38 cellular contexts compared by ENCODE assay signal in genomic region chr10:9944690-9945089, GRCh38.
"Had no signal": no experiment of that assay in that cellular context is flagged by ENCODE, and none has a peak within 500 bp of the region (broad histone marks: within the 10 kb centered on the region; RNA-seq: fewer than 3 reads in every experiment).

No MANE protein-coding gene starts in this region.

- H3K27me3 Mint-ChIP-seq: activated B cell treated with CpG ODN at 0.5 μM for 24 hours; activated CD4-positive, alpha-beta T cell treated with anti-CD3 and anti-CD28 coated beads, Interleukin-2, amount 10 ng/mL, durations not matched to agents 24 days and 14 days; activated CD8-positive, alpha-beta T cell treated with anti-CD3 and anti-CD28 coated beads for 36 hours; activated naive CD4-positive, alpha-beta T cell treated with anti-CD3 and anti-CD28 coated beads, Interleukin-2, amount 10 ng/mL, durations not matched to agents 7 days and 5 days; activated naive CD8-positive, alpha-beta T cell treated with anti-CD3 and anti-CD28 coated beads, Interleukin-2, amount 10 ng/mL, durations not matched to agents 7 days and 5 days; central memory CD8-positive, alpha-beta T cell had no signal

- ATAC-seq: activated CD8-positive, alpha-beta T cell treated with anti-CD3 and anti-CD28 coated beads for 36 hours; activated naive CD8-positive, alpha-beta T cell treated with anti-CD3 and anti-CD28 coated beads, Interleukin-2, amount 50 U/mL, for 24 hours; activated T-cell treated with anti-CD3 and anti-CD28 coated beads, Interleukin-2, amount 50 U/mL, for 4 hours; activated T-cell treated with anti-CD3 and anti-CD28 coated beads, Interleukin-2, amount 50 U/mL, for 72 hours; activated T-helper 17 cell treated with anti-CD3 and anti-CD28 coated beads, Interleukin-2, amount 50 U/mL, for 72 hours had no signal

- H3K4me1 Mint-ChIP-seq: activated B cell treated with CpG ODN at 0.5 μM for 24 hours; activated CD4-positive, alpha-beta T cell treated with anti-CD3 and anti-CD28 coated beads, Interleukin-2, amount 10 ng/mL, durations not matched to agents 24 days and 14 days; activated naive CD4-positive, alpha-beta T cell treated with anti-CD3 and anti-CD28 coated beads, Interleukin-2, amount 10 ng/mL, durations not matched to agents 7 days and 5 days; activated naive CD4-positive, alpha-beta T cell treated with anti-CD3 and anti-CD28 coated beads, Interleukin-2, amount 50 U/mL, for 24 hours; activated naive CD8-positive, alpha-beta T cell treated with anti-CD3 and anti-CD28 coated beads, Interleukin-2, amount 10 ng/mL, durations not matched to agents 7 days and 5 days; activated naive CD8-positive, alpha-beta T cell treated with anti-CD3 and anti-CD28 coated beads, Interleukin-2, amount 50 U/mL, for 24 hours; activated T-helper 17 cell treated with anti-CD3 and anti-CD28 coated beads, Interleukin-2, amount 50 U/mL, for 72 hours; central memory CD8-positive, alpha-beta T cell had no signal

- DNase-seq: activated B cell treated with CpG ODN at 0.5 μM for 24 hours; activated CD4-positive, alpha-beta memory T cell treated with anti-CD3 and anti-CD28 coated beads for 36 hours; activated CD4-positive, alpha-beta T cell treated with anti-CD3 and anti-CD28 coated beads for 4 hours; activated CD4-positive, alpha-beta T cell treated with anti-CD3 and anti-CD28 coated beads, Interleukin-2, amount 10 ng/mL, durations not matched to agents 24 days and 14 days; activated CD4-positive, alpha-beta T cell treated with anti-CD3 and anti-CD28 coated beads, Interleukin-2, amount 50 U/mL, for 1 hour; activated CD4-positive, alpha-beta T cell treated with anti-CD3 and anti-CD28 coated beads, Interleukin-2, amount 50 U/mL, for 4 hours; activated CD4-positive, CD25-positive, alpha-beta regulatory T cell treated with anti-CD3 and anti-CD28 coated beads, Interleukin-2, amount 50 U/mL, for 72 hours; activated CD8-positive, alpha-beta memory T cell treated with anti-CD3 and anti-CD28 coated beads, Interleukin-2, amount 50 U/mL, for 4 hours; activated CD8-positive, alpha-beta T cell treated with anti-CD3 and anti-CD28 coated beads for 36 hours; activated effector memory CD4-positive, alpha-beta T cell treated with Interleukin-2 at 50 U/mL for 16 hours; activated gamma-delta T cell; activated naive CD4-positive, alpha-beta T cell treated with anti-CD3 and anti-CD28 coated beads, Interleukin-2, amount 10 ng/mL, durations not matched to agents 7 days and 5 days; activated naive CD4-positive, alpha-beta T cell treated with Interleukin-2 at 50 U/mL for 16 hours; activated naive CD8-positive, alpha-beta T cell treated with anti-CD3 and anti-CD28 coated beads, Interleukin-2, amount 10 ng/mL, durations not matched to agents 7 days and 5 days; activated naive CD8-positive, alpha-beta T cell treated with anti-CD3 and anti-CD28 coated beads, Interleukin-2, amount 50 U/mL, for 24 hours; activated T-cell treated with anti-CD3 and anti-CD28 coated beads for 4 hours; activated T-cell treated with anti-CD3 and anti-CD28 coated beads, Interleukin-2, amount 50 U/mL, for 1 hour; activated T-cell treated with anti-CD3 and anti-CD28 coated beads, Interleukin-2, amount 50 U/mL, for 4 hours; activated T-cell treated with anti-CD3 and anti-CD28 coated beads, Interleukin-2, amount 50 U/mL, for 72 hours; amygdala; anterior cingulate cortex; caudate nucleus; cerebellar nuclear complex; T-helper 1 cell; T-helper 2 cell; T-helper 9 cell had no signal

- H3K9me3 Mint-ChIP-seq: activated B cell treated with CpG ODN at 0.5 μM for 24 hours; activated CD4-positive, alpha-beta memory T cell treated with anti-CD3 and anti-CD28 coated beads for 36 hours; activated CD4-positive, alpha-beta T cell treated with anti-CD3 and anti-CD28 coated beads, Interleukin-2, amount 10 ng/mL, durations not matched to agents 24 days and 14 days; activated CD8-positive, alpha-beta T cell treated with anti-CD3 and anti-CD28 coated beads for 36 hours; activated naive CD4-positive, alpha-beta T cell treated with anti-CD3 and anti-CD28 coated beads, Interleukin-2, amount 50 U/mL, for 24 hours; activated naive CD8-positive, alpha-beta T cell treated with anti-CD3 and anti-CD28 coated beads, Interleukin-2, amount 50 U/mL, for 24 hours; activated T-cell treated with anti-CD3 and anti-CD28 coated beads, Interleukin-2, amount 50 U/mL, for 4 hours; activated T-helper 1 cell treated with anti-CD3 and anti-CD28 coated beads, Interleukin-12 subunit alpha, Interleukin-12 subunit beta, Interleukin-2, Interleukin-4 antibody, amounts not matched to agents 30 ng/mL and 10 ng/mL and 1 ng/mL, durations not matched to agents 14 hours and 24 hours and 36 hours; activated T-helper 17 cell treated with anti-CD3 and anti-CD28 coated beads, Interleukin-2, amount 50 U/mL, for 72 hours; central memory CD8-positive, alpha-beta T cell had no signal

- H3K4me3 ChIP-seq: ascending aorta, cardiac muscle cell had no signal

- H3K4me3 Mint-ChIP-seq: activated B cell treated with CpG ODN at 0.5 μM for 24 hours; activated CD4-positive, alpha-beta memory T cell treated with anti-CD3 and anti-CD28 coated beads for 36 hours; activated CD4-positive, alpha-beta T cell treated with anti-CD3 and anti-CD28 coated beads, Interleukin-2, amount 10 ng/mL, durations not matched to agents 24 days and 14 days; activated CD8-positive, alpha-beta T cell treated with anti-CD3 and anti-CD28 coated beads for 36 hours; activated naive CD4-positive, alpha-beta T cell treated with anti-CD3 and anti-CD28 coated beads, Interleukin-2, amount 10 ng/mL, durations not matched to agents 7 days and 5 days; activated naive CD4-positive, alpha-beta T cell treated with anti-CD3 and anti-CD28 coated beads, Interleukin-2, amount 50 U/mL, for 24 hours; activated naive CD8-positive, alpha-beta T cell; activated naive CD8-positive, alpha-beta T cell treated with anti-CD3 and anti-CD28 coated beads, Interleukin-2, amount 10 ng/mL, durations not matched to agents 7 days and 5 days; activated naive CD8-positive, alpha-beta T cell treated with anti-CD3 and anti-CD28 coated beads, Interleukin-2, amount 50 U/mL, for 24 hours; activated T-cell treated with anti-CD3 and anti-CD28 coated beads, Interleukin-2, amount 50 U/mL, for 4 hours; activated T-cell treated with anti-CD3 and anti-CD28 coated beads, Interleukin-2, amount 50 U/mL, for 72 hours; activated T-helper 1 cell treated with anti-CD3 and anti-CD28 coated beads, Interleukin-12 subunit alpha, Interleukin-12 subunit beta, Interleukin-2, Interleukin-4 antibody, amounts not matched to agents 30 ng/mL and 10 ng/mL and 1 ng/mL, durations not matched to agents 14 hours and 24 hours and 36 hours; activated T-helper 17 cell treated with anti-CD3 and anti-CD28 coated beads, Interleukin-2, amount 50 U/mL, for 72 hours; brain; central memory CD8-positive, alpha-beta T cell; T-helper 1 cell treated with Interleukin-12 subunit alpha and Interleukin-12 subunit beta and Interleukin-4 antibody, amounts not matched to agents 30 μg/mL and 1 μg/mL, for 36 hours; T-helper 2 cell treated with Interferon-gamma antibody and Interleukin-4, amounts not matched to agents 5 μg/mL and 100 μg/mL, for 36 hours had no signal

- H3K27ac Mint-ChIP-seq: activated B cell treated with CpG ODN at 0.5 μM for 24 hours; activated CD4-positive, alpha-beta memory T cell treated with anti-CD3 and anti-CD28 coated beads for 36 hours; activated CD4-positive, alpha-beta T cell treated with anti-CD3 and anti-CD28 coated beads, Interleukin-2, amount 10 ng/mL, durations not matched to agents 24 days and 14 days; activated CD8-positive, alpha-beta T cell treated with anti-CD3 and anti-CD28 coated beads for 36 hours; activated naive CD4-positive, alpha-beta T cell treated with anti-CD3 and anti-CD28 coated beads, Interleukin-2, amount 10 ng/mL, durations not matched to agents 7 days and 5 days; activated naive CD8-positive, alpha-beta T cell; activated naive CD8-positive, alpha-beta T cell treated with anti-CD3 and anti-CD28 coated beads, Interleukin-2, amount 10 ng/mL, durations not matched to agents 7 days and 5 days; activated naive CD8-positive, alpha-beta T cell treated with anti-CD3 and anti-CD28 coated beads, Interleukin-2, amount 50 U/mL, for 24 hours; activated T-cell treated with anti-CD3 and anti-CD28 coated beads, Interleukin-2, amount 50 U/mL, for 72 hours; activated T-helper 1 cell treated with anti-CD3 and anti-CD28 coated beads, Interleukin-12 subunit alpha, Interleukin-12 subunit beta, Interleukin-2, Interleukin-4 antibody, amounts not matched to agents 30 ng/mL and 10 ng/mL and 1 ng/mL, durations not matched to agents 14 hours and 24 hours and 36 hours; activated T-helper 17 cell treated with anti-CD3 and anti-CD28 coated beads, Interleukin-2, amount 50 U/mL, for 72 hours; T-helper 1 cell treated with Interleukin-12 subunit alpha and Interleukin-12 subunit beta and Interleukin-4 antibody, amounts not matched to agents 30 μg/mL and 1 μg/mL, for 36 hours; T-helper 2 cell treated with Interferon-gamma antibody and Interleukin-4, amounts not matched to agents 5 μg/mL and 100 μg/mL, for 36 hours had no signal

- H3K36me3 Mint-ChIP-seq: activated CD4-positive, alpha-beta memory T cell treated with anti-CD3 and anti-CD28 coated beads for 36 hours; activated naive CD4-positive, alpha-beta T cell treated with anti-CD3 and anti-CD28 coated beads, Interleukin-2, amount 10 ng/mL, durations not matched to agents 7 days and 5 days; activated naive CD4-positive, alpha-beta T cell treated with anti-CD3 and anti-CD28 coated beads, Interleukin-2, amount 50 U/mL, for 24 hours; activated naive CD8-positive, alpha-beta T cell; activated naive CD8-positive, alpha-beta T cell treated with anti-CD3 and anti-CD28 coated beads, Interleukin-2, amount 10 ng/mL, durations not matched to agents 7 days and 5 days; brain had no signal

- FAIRE-seq: bronchial epithelial cell, TTC549 had no signal
